Comparison of ENCODE assay signal across 8 cellular contexts in genomic region chr20:38073307-38074010, GRCh38. TPM values are rescaled to one million over a fixed set of nuclear protein-coding genes. Genes with fewer than 3 reads are reported as not detected.
DNase-seq lines count a peak whose midpoint lies in the region; ATAC-seq and TF ChIP-seq lines count a peak whose summit lies in the region.

No MANE protein-coding gene starts in this region.

- no peaks in the 10 kb centered on the region for H3K9me3 ChIP-seq in lower lobe of right lung
- no peaks in the 10 kb centered on the region for H3K9me3 ChIP-seq in thyroid gland

- no peak for TF ChIP-seq POLR2A in thyroid gland (IDR thresholded peaks at IDR 0.05)

- H3K4me3 ChIP-seq in lower lobe of right lung (no peak overlapping the region), thyroid gland (replicated peaks in 1 of 3) (no peak overlapping the region)

- DNase-seq in SIG-M5 treated with dmso at 0.1 percent for 504 hours (lab: John Stamatoyannopoulos, UW; ENCODE audit: unreplicated experiment): peak; percentile 49
- no peak for DNase-seq in SIG-M5 (lab: John Stamatoyannopoulos, UW)
- DNase-seq in HS-5 (ENCODE audit: low read depth): peak; percentile 94
- DNase-seq in RKO (ENCODE audit: low spot score): peak; percentile 68
- peak; percentile 92 for DNase-seq in dermis blood vessel endothelial cell
- DNase-seq in lower lobe of right lung: no peak
- DNase-seq in thyroid gland: peak; percentile 40 to 45

- 25 to 46% methylated on average over 3 to 4 of the region's 4 CpGs for WGBS in thyroid gland, 2 donors

- H3K36me3 ChIP-seq in lower lobe of right lung (peaks cover 58% of the 10 kb centered on the region), thyroid gland (peaks cover 19 to 21% of the 10 kb centered on the region in 2 donors)

- TF ChIP-seq CTCF in lower lobe of right lung (IDR thresholded peaks at IDR 0.05) (peak; percentile 73), thyroid gland (IDR thresholded peaks at IDR 0.05) (peak; percentile 28 to 81 (median 70))

- peak overlapping the region; percentile 73 for H3K27ac ChIP-seq in lower lobe of right lung
- peak overlapping the region; percentile 32 to 46 (median 34) for H3K27ac ChIP-seq in thyroid gland

- H3K27me3 ChIP-seq in lower lobe of right lung (ENCODE audit: low read depth): no peaks in the 10 kb centered on the region
- no peaks in the 10 kb centered on the region for H3K27me3 ChIP-seq in thyroid gland

- H3K4me1 ChIP-seq in lower lobe of right lung: peaks cover 46% of the 10 kb centered on the region
- H3K4me1 ChIP-seq in thyroid gland: peaks cover 9 to 15% of the 10 kb centered on the region in 2 donors

- ATAC-seq in lower lobe of right lung (peak; percentile 91 to 93), HG02840 (IDR thresholded peaks at IDR 0.05; ENCODE audit: low FRiP score, unreplicated experiment) (no peak)

- intact Hi-C loops in lower lobe of right lung (cut with DNase I): loop anchor here (10.0 kb wide), 1 partner anchor 91 kb away; the partner anchor contains the start of gene TGM2
- intact Hi-C loops in thyroid gland (cut with DNase I): no loop called here

RNA-seq across cellular contexts. Expression of gene RPRD1B, which starts 39.9 kb away (rescaled TPM):
- total RNA-seq in dermis blood vessel endothelial cell (17.7 and 22.1 TPM in 2 replicates), lower lobe of right lung (25.6 TPM), thyroid gland (10 to 100 TPM; 24.2 to 58.9 (median 27.0) TPM)

RNA-seq across cellular contexts. Expression of gene TTI1, which starts 40.2 kb away (rescaled TPM):
- total RNA-seq in dermis blood vessel endothelial cell (18.5 and 22.2 TPM in 2 replicates), lower lobe of right lung (16.7 TPM), thyroid gland (10 to 100 TPM; 23.0 to 45.0 (median 30.1) TPM)

Comparison
In these comparisons a context has a peak if more than half of its experiments do, and no peak if none do; other contexts are left out.
1. DNase-seq: peak in SIG-M5 treated with dmso at 0.1 percent for 504 hours (single experiment), HS-5 (single experiment), RKO (single experiment), dermis blood vessel endothelial cell (single experiment) and thyroid gland (2 of 2); none in SIG-M5 (single experiment) and lower lobe of right lung (single experiment).